In the genomic region with DNA sequence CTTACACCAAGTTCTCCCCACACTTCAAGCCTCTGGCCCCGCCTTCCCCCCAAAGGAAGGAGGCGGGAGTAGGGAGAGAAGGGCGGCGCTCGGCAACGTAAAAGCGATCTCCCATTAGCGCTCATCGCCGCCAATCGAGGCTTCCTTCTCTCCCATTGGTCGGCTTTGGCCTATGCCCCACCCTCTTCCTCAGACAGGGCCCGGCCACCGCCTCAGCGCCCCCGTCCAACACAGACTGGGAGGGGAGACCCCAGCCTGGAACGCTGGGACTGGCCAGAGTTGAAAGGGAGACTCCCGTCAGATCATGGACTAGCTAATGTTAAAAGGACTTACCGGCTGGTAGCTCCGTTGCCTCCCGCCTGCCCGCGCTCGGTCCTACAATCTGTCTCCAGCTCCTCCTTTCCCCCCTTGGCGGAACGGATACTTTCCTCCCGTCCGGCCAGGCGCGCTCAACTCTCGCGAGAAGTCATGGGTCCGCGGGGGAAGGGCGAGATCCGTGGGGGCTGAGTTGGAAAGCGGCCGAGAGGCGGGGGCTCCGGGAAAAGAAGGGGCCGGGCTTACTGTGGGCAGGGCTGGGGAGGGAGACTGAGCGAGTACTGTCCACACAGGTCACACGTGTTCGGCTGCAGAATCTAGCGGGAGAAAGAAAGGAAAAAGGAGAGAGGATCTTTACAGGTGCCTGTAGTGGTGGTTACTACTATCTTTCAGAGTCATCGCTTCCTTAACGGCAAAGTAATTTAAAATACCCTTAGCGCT, we compare ENCODE assay signal across 8 cellular contexts. TPM values are rescaled to one million over a fixed set of nuclear protein-coding genes. Genes with fewer than 3 reads are reported as not detected.
A peak's percentile ranks its signal among the peaks of the same experiment; 100 is the strongest.
DNase-seq lines count a peak whose midpoint lies in the region; ATAC-seq and TF ChIP-seq lines count a peak whose summit lies in the region.

Gene ATF7 (minus strand): TSS at position 437 of the 756 bp plus-strand sequence. CDS start 25,382 bp downstream, outside the sequence.

- H3K27ac Mint-ChIP-seq in WTC11: peak within 1 kb of the TSS; percentile 95

- ATAC-seq in GM18909 (IDR thresholded peaks at IDR 0.05; ENCODE audit: poor library complexity, unreplicated experiment): peak; percentile 94
- ATAC-seq in HG03175 (IDR thresholded peaks at IDR 0.05; ENCODE audit: unreplicated experiment): peak; percentile 97
- ATAC-seq in WTC11: peak; percentile 97

- peaks cover 19% of the 10 kb centered on the region for H4K20me1 ChIP-seq in smooth muscle cell (ENCODE audit: low read depth)

- POLR2A ChIA-PET in AG04450 (lab: Yijun Ruan, JAX) (interaction anchor here (1.8 kb wide), 1 partner anchor 50 kb away, joined by 14 read pairs; the partner anchor contains the start of gene ATP5MC2), WTC11 (lab: Charles Lee) (interaction anchor here (1.0 kb wide), 1 partner anchor 49 kb away, joined by 3 read pairs; no protein-coding TSS in a partner anchor)

- H3K79me2 ChIP-seq in smooth muscle cell (ENCODE audit: low read depth): peaks cover 46% of the 10 kb centered on the region

- no peaks in the 10 kb centered on the region for H3K36me3 Mint-ChIP-seq in WTC11

- TF ChIP-seq CTCF in AG04450 (IDR thresholded peaks at IDR 0.05; ENCODE audit: low read depth, low read length): no peak
- no peak for TF ChIP-seq CTCF in WTC11 (IDR thresholded peaks at IDR 0.05)
- TF ChIP-seq CTCF in cardiac fibroblast (IDR thresholded peaks at IDR 0.05; ENCODE audit: low read depth, low read length): no peak
- no peak for TF ChIP-seq CTCF in smooth muscle cell (IDR thresholded peaks at IDR 0.05; ENCODE audit: borderline replicate concordance, insufficient read depth, poor library complexity, severe bottlenecking)

- peaks cover 31% of the 10 kb centered on the region for H3K4me1 Mint-ChIP-seq in WTC11

- H3K27me3 ChIP-seq in AG04450 (ENCODE audit: control insufficient read depth, insufficient read depth, low read length) (no peaks in the 10 kb centered on the region), smooth muscle cell (ENCODE audit: low read depth) (no peaks in the 10 kb centered on the region)

- peak; percentile 93 for DNase-seq in AG04450 (ENCODE audit: low read depth, low spot score)
- DNase-seq in NCI-H226: peak; percentile 95
- DNase-seq in WTC11 (ENCODE audit: low spot score): peak; percentile 98
- DNase-seq in cardiac fibroblast (ENCODE audit: low read depth in 2 of 2): peak; percentile 99
- DNase-seq in iPS-NIHi7 (ENCODE audit: extremely low spot score): peak; percentile 98
- peak; percentile 99 for DNase-seq in smooth muscle cell (lab: John Stamatoyannopoulos, UW; ENCODE audit: unreplicated experiment)

- no peaks in the 10 kb centered on the region for H3F3A ChIP-seq in smooth muscle cell (ENCODE audit: low read depth)

- H2AFZ ChIP-seq in smooth muscle cell (ENCODE audit: low read depth): peak within 1 kb of the TSS; percentile 92

- H3K4me3 Mint-ChIP-seq in WTC11: peak within 1 kb of the TSS; percentile 87

- H3K27ac ChIP-seq in AG04450 (ENCODE audit: low read depth, low read length) (peak within 1 kb of the TSS; percentile 93), smooth muscle cell (ENCODE audit: low read depth) (peak within 1 kb of the TSS; percentile 93)

- CTCF ChIA-PET in AG04450 (lab: Charles Lee): interaction anchor here (0.5 to 4.7 kb wide), 3 partner anchors 49 to 281 kb away, joined by 3 to 25 read pairs (median 3); no protein-coding TSS in a partner anchor
- CTCF ChIA-PET in WTC11 (lab: Charles Lee): interaction anchor here (0.8 to 3.0 kb wide), 4 partner anchors 10 to 133 kb away, joined by 3 to 13 read pairs (median 6); partner anchors contain the start of gene ATP5MC2

- H3K4me1 ChIP-seq in smooth muscle cell (ENCODE audit: low read depth): peaks cover 31% of the 10 kb centered on the region

- H3K9me3 Mint-ChIP-seq in WTC11: no peaks in the 10 kb centered on the region

- H3K27me3 Mint-ChIP-seq in WTC11 (ENCODE audit: low read depth): peaks cover 4% of the 10 kb centered on the region

- no peaks in the 10 kb centered on the region for H3K36me3 ChIP-seq in smooth muscle cell (ENCODE audit: low read depth)

- H3K4me2 ChIP-seq in smooth muscle cell: peak within 1 kb of the TSS; percentile 93

- peak within 1 kb of the TSS; percentile 97 for H3K9ac ChIP-seq in smooth muscle cell (ENCODE audit: low read depth)

- WGBS in smooth muscle cell (ENCODE audit: low lambda C conversion rate): under 1% methylated on average over 46 of the region's 48 CpGs

- no peaks in the 10 kb centered on the region for H3K9me3 ChIP-seq in AG04450 (ENCODE audit: control insufficient read depth, insufficient read depth, low read length)
- no peaks in the 10 kb centered on the region for H3K9me3 ChIP-seq in smooth muscle cell (replicated peaks; ENCODE audit: low read depth)

- H3K4me3 ChIP-seq in AG04450 (ENCODE audit: low read depth, low read length): peak within 1 kb of the TSS; percentile 84
- H3K4me3 ChIP-seq in cardiac fibroblast (replicated peaks in 1 of 2; ENCODE audit: low read depth in 2 of 2, low read length in 2 of 2): peak within 1 kb of the TSS; percentile 60 to 91
- H3K4me3 ChIP-seq in smooth muscle cell: peak within 1 kb of the TSS; percentile 81

TF ChIP-seq in WTC11, 78 proteins besides CTCF, POLR2A, EP300 and RAD21 (continues in another document):
- TF ChIP-seq MYBL2 (CRISPR knock-in tag; IDR thresholded peaks at IDR 0.05) (peak; percentile 92), GABPB1 (CRISPR knock-in tag; IDR thresholded peaks at IDR 0.05) (peak; percentile 19; the same call in 1 of the 2 replicates), CREB1 (CRISPR knock-in tag; IDR thresholded peaks at IDR 0.05) (no peak), TEAD1 (CRISPR knock-in tag; IDR thresholded peaks at IDR 0.05) (peak; percentile 24; the same call in 1 of the 2 replicates), SP1 (CRISPR knock-in tag; conservative IDR thresholded peaks at IDR 0.05) (peak; percentile 91), FOXP1 (CRISPR knock-in tag; IDR thresholded peaks at IDR 0.05; ENCODE audit: borderline replicate concordance) (peak; percentile 71; the same call in 1 of the 2 replicates), E2F5 (CRISPR knock-in tag; IDR thresholded peaks at IDR 0.05) (peak; percentile 56; the same call in 1 of the 2 replicates), ZNF121 (CRISPR knock-in tag; IDR thresholded peaks at IDR 0.05) (no peak), ZNF281 (CRISPR knock-in tag; IDR thresholded peaks at IDR 0.05) (peak; percentile 98), ETV6 (CRISPR knock-in tag; IDR thresholded peaks at IDR 0.05) (peak; percentile 73)
- TF ChIP-seq, protein P1, sequence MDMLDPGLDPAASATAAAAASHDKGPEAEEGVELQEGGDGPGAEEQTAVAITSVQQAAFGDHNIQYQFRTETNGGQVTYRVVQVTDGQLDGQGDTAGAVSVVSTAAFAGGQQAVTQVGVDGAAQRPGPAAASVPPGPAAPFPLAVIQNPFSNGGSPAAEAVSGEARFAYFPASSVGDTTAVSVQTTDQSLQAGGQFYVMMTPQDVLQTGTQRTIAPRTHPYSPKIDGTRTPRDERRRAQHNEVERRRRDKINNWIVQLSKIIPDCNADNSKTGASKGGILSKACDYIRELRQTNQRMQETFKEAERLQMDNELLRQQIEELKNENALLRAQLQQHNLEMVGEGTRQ (CRISPR knock-in tag; IDR thresholded peaks at IDR 0.05): 0 out of 2 replicates have a peak, but pooled peaks have one; percentile 30
- TF ChIP-seq, protein P2, sequence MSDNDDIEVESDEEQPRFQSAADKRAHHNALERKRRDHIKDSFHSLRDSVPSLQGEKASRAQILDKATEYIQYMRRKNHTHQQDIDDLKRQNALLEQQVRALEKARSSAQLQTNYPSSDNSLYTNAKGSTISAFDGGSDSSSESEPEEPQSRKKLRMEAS (CRISPR knock-in tag; IDR thresholded peaks at IDR 0.05): peak; percentile 57
- TF ChIP-seq, protein P3, sequence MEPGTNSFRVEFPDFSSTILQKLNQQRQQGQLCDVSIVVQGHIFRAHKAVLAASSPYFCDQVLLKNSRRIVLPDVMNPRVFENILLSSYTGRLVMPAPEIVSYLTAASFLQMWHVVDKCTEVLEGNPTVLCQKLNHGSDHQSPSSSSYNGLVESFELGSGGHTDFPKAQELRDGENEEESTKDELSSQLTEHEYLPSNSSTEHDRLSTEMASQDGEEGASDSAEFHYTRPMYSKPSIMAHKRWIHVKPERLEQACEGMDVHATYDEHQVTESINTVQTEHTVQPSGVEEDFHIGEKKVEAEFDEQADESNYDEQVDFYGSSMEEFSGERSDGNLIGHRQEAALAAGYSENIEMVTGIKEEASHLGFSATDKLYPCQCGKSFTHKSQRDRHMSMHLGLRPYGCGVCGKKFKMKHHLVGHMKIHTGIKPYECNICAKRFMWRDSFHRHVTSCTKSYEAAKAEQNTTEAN (CRISPR knock-in tag; IDR thresholded peaks at IDR 0.05): 0 out of 2 replicates have a peak, but pooled peaks have one; percentile 56

RNA-seq across cellular contexts. Expression of gene ATF7, which starts in this region (rescaled TPM):
- 21.7 and 27.1 TPM in 2 replicates for polyA plus RNA-seq in AG04450 (2011; rRNA removed)
- 29.1 and 46.6 TPM in 2 replicates for polyA minus RNA-seq in AG04450 (2011; rRNA and poly(A)+ RNA removed)
- total RNA-seq in WTC11 (2021): 16.3 to 20.3 TPM (median 19.7 TPM) in 3 replicates
- 19.9 and 28.5 TPM in 2 replicates for total RNA-seq in smooth muscle cell
- polyA plus RNA-seq in smooth muscle cell: 15.2 and 19.0 TPM in 2 replicates

Comparison
In these comparisons a context has a peak if more than half of its experiments do, and no peak if none do; other contexts are left out.
1. Peak in every context shown above with its lines: DNase-seq, ATAC-seq, H3K4me3 ChIP-seq and H3K27ac ChIP-seq.